9 cellular contexts compared by ENCODE assay signal in genomic region chr5:32298056-32298420, GRCh38. TPM values are rescaled to one million over a fixed set of nuclear protein-coding genes. Genes with fewer than 3 reads are reported as not detected.
DNase-seq lines count a peak whose midpoint lies in the region; ATAC-seq lines count a peak whose summit lies in the region.
"Had no signal": no experiment of that assay in that cellular context is flagged by ENCODE, and none has a peak within 500 bp of the region (broad histone marks: within the 10 kb centered on the region; RNA-seq: fewer than 3 reads in every experiment).

No MANE protein-coding gene starts in this region.

- peaks cover 34% of the 10 kb centered on the region for H3K36me3 Mint-ChIP-seq in activated T-helper 2 cell treated with anti-CD3 and anti-CD28 coated beads, Interferon-gamma antibody, Interleukin-2, Interleukin-4, amounts not matched to agents 10 μg/mL and 5 μg/mL and 100 μg/mL, durations not matched to agents 14 hours and 24 hours and 36 hours (ENCODE audit: low read depth)

- H3K9me3 Mint-ChIP-seq in activated T-helper 2 cell treated with anti-CD3 and anti-CD28 coated beads, Interferon-gamma antibody, Interleukin-2, Interleukin-4, amounts not matched to agents 10 μg/mL and 5 μg/mL and 100 μg/mL, durations not matched to agents 14 hours and 24 hours and 36 hours: no peaks in the 10 kb centered on the region

- intact Hi-C loops in activated T-helper 2 cell treated with anti-CD3 and anti-CD28 coated beads, Interferon-gamma antibody, Interleukin-2, Interleukin-4, amounts not matched to agents 10 μg/mL and 5 μg/mL and 100 μg/mL, durations not matched to agents 14 hours and 24 hours and 36 hours (cut with micrococcal nuclease): no loop called here

- no peaks in the 10 kb centered on the region for H3K27me3 Mint-ChIP-seq in activated T-helper 2 cell treated with anti-CD3 and anti-CD28 coated beads, Interferon-gamma antibody, Interleukin-2, Interleukin-4, amounts not matched to agents 10 μg/mL and 5 μg/mL and 100 μg/mL, durations not matched to agents 14 hours and 24 hours and 36 hours (ENCODE audit: low read depth)

- DNase-seq in NCI-H2171 treated with DMSO at 0.1 percent for 48 hours (lab: John Stamatoyannopoulos, UW): peak; percentile 51
- DNase-seq in NCI-H2171 (lab: John Stamatoyannopoulos, UW): no peak
- no peak for DNase-seq in activated T-helper 2 cell treated with anti-CD3 and anti-CD28 coated beads, Interferon-gamma antibody, Interleukin-2, Interleukin-4, amounts not matched to agents 10 μg/mL and 5 μg/mL and 100 μg/mL, durations not matched to agents 14 hours and 24 hours and 36 hours (ENCODE audit: low spot score)
- DNase-seq in renal cortical epithelial cell (ENCODE audit: low read depth): peak; percentile 76
- DNase-seq in T-helper 9 cell: no peak
- DNase-seq in NCI-H2196 treated with DMSO at 0.1 percent for 48 hours (lab: John Stamatoyannopoulos, UW; ENCODE audit: unreplicated experiment): no peak
- DNase-seq in germinal center (ENCODE audit: low spot score): no peak
- DNase-seq: uterus had no signal

- peak; percentile 64 for ATAC-seq in HG03066 (IDR thresholded peaks at IDR 0.05; ENCODE audit: low read depth, unreplicated experiment)

- H3K4me1 Mint-ChIP-seq in activated T-helper 2 cell treated with anti-CD3 and anti-CD28 coated beads, Interferon-gamma antibody, Interleukin-2, Interleukin-4, amounts not matched to agents 10 μg/mL and 5 μg/mL and 100 μg/mL, durations not matched to agents 14 hours and 24 hours and 36 hours (ENCODE audit: low read depth): peaks cover 19% of the 10 kb centered on the region

- H3K27ac Mint-ChIP-seq in activated T-helper 2 cell treated with anti-CD3 and anti-CD28 coated beads, Interferon-gamma antibody, Interleukin-2, Interleukin-4, amounts not matched to agents 10 μg/mL and 5 μg/mL and 100 μg/mL, durations not matched to agents 14 hours and 24 hours and 36 hours: peak overlapping the region; percentile 20

- no peak overlapping the region for H3K4me3 Mint-ChIP-seq in activated T-helper 2 cell treated with anti-CD3 and anti-CD28 coated beads, Interferon-gamma antibody, Interleukin-2, Interleukin-4, amounts not matched to agents 10 μg/mL and 5 μg/mL and 100 μg/mL, durations not matched to agents 14 hours and 24 hours and 36 hours (ENCODE audit: low read depth)

RNA-seq across cellular contexts. Expression of gene MTMR12, which starts 14.7 kb away (rescaled TPM):
- 22.7 and 23.5 TPM in 2 replicates for total RNA-seq in activated T-helper 2 cell treated with anti-CD3 and anti-CD28 coated beads, Interferon-gamma antibody, Interleukin-2, Interleukin-4, amounts not matched to agents 10 μg/mL and 5 μg/mL and 100 μg/mL, durations not matched to agents 14 hours and 24 hours and 36 hours
- 27.3 and 61.3 TPM in 2 replicates for total RNA-seq in renal cortical epithelial cell

Comparison
In these comparisons a context has a peak if more than half of its experiments do, and no peak if none do; other contexts are left out.
1. DNase-seq: peak in NCI-H2171 treated with DMSO at 0.1 percent for 48 hours (single experiment) and renal cortical epithelial cell (single experiment); none in NCI-H2171 (single experiment), activated T-helper 2 cell treated with anti-CD3 and anti-CD28 coated beads, Interferon-gamma antibody, Interleukin-2, Interleukin-4, amounts not matched to agents 10 μg/mL and 5 μg/mL and 100 μg/mL, durations not matched to agents 14 hours and 24 hours and 36 hours (single experiment), T-helper 9 cell (single experiment), NCI-H2196 treated with DMSO at 0.1 percent for 48 hours (single experiment) and germinal center (single experiment).